Comparison of ENCODE assay signal across 1 cellular context in genomic region chr19:34998224-34998623, GRCh38.
TF ChIP-seq lines count a peak whose summit lies in the region.

No MANE protein-coding gene starts in this region.

TF ChIP-seq in K562, 482 proteins besides CTCF, POLR2A, EP300 and RAD21:
- TF ChIP-seq ZNF121 (CRISPR knock-in tag; conservative IDR thresholded peaks at IDR 0.05) = 0 out of 2 replicates have a peak, but pooled peaks have one; percentile 23
